ENCODE assay signal across 23 cellular contexts in genomic region chr20:10853176-10853575, GRCh38.
DNase-seq lines count a peak whose midpoint lies in the region; ATAC-seq and TF ChIP-seq lines count a peak whose summit lies in the region.
"Had no signal": no experiment of that assay in that cellular context is flagged by ENCODE, and none has a peak within 500 bp of the region (broad histone marks: within the 10 kb centered on the region; RNA-seq: fewer than 3 reads in every experiment).

No MANE protein-coding gene starts in this region.

- H3K4me2 ChIP-seq in neural progenitor cell = no peak overlapping the region
- H3K4me2 ChIP-seq: GM23338 had no signal

- DNase-seq in HK-2 (ENCODE audit: unreplicated experiment) = peak; percentile 46
- DNase-seq in astrocyte of the hippocampus (ENCODE audit: low read depth, low spot score) = peak; percentile 53
- DNase-seq in neural progenitor cell (ENCODE audit: low spot score) = peak; percentile 52
- no peak for DNase-seq in NCI-H446 treated with DMSO at 0.1 percent for 48 hours (lab: John Stamatoyannopoulos, UW)
- no peak for DNase-seq in OCI-M1 (lab: John Stamatoyannopoulos, UW)
- DNase-seq in NCI-H2029 treated with DMSO at 0.1 percent for 48 hours (lab: John Stamatoyannopoulos, UW) = no peak
- DNase-seq: EL, GDM1, H9, MV-4-11, NCI-H1105, NCI-H1436 treated with DMSO at 0.1 percent for 48 hours, NCI-H187 treated with DMSO at 0.1 percent for 48 hours, NCI-H2107, NCI-H524 treated with DMSO at 0.1 percent for 48 hours, NCI-H774, PC-3, Right ventricle myocardium superior, RPMI8226 had no signal

- no peak overlapping the region for H2AFZ ChIP-seq in neural progenitor cell (replicated peaks)

- H3K4me3 ChIP-seq in neural progenitor cell = no peak overlapping the region
- H3K4me3 ChIP-seq: GM12878, GM23338, SJSA1 had no signal

- H3K4me1 ChIP-seq in neural progenitor cell = peaks cover 4% of the 10 kb centered on the region

- peaks cover 7% of the 10 kb centered on the region for H3K27me3 Mint-ChIP-seq in neural progenitor cell (ENCODE audit: insufficient read depth, low read depth)

- no peak overlapping the region for H3K9ac ChIP-seq in neural progenitor cell

- no peak for ATAC-seq in HG02610 (IDR thresholded peaks at IDR 0.05; ENCODE audit: unreplicated experiment)
- ATAC-seq: GM12878, GM23338, PC-3 had no signal

- no peaks in the 10 kb centered on the region for H3F3A ChIP-seq in neural progenitor cell (ENCODE audit: low read depth)

- no peak for TF ChIP-seq CTCF in neural progenitor cell (IDR thresholded peaks at IDR 0.05)

- H4K20me1 ChIP-seq in neural progenitor cell (ENCODE audit: low read depth) = no peaks in the 10 kb centered on the region

- H3K27me3 ChIP-seq in neural progenitor cell = no peaks in the 10 kb centered on the region
- H3K27me3 ChIP-seq: SJSA1 had no signal

- no peaks in the 10 kb centered on the region for H3K36me3 Mint-ChIP-seq in neural progenitor cell

- H3K27ac Mint-ChIP-seq in neural progenitor cell = no peak overlapping the region
- H3K27ac Mint-ChIP-seq: GM23338, H9 had no signal

- no peaks in the 10 kb centered on the region for H3K36me3 ChIP-seq in neural progenitor cell
- H3K36me3 ChIP-seq: SJSA1 had no signal

- no peak overlapping the region for H3K27ac ChIP-seq in neural progenitor cell
- H3K27ac ChIP-seq: SJSA1 had no signal

- no peak overlapping the region for H3K4me3 Mint-ChIP-seq in neural progenitor cell
- H3K4me3 Mint-ChIP-seq: GM23338, H9 had no signal

- H3K9me3 Mint-ChIP-seq in neural progenitor cell = no peaks in the 10 kb centered on the region
- H3K9me3 Mint-ChIP-seq: GM23338, H9 had no signal

- no peaks in the 10 kb centered on the region for H3K9me3 ChIP-seq in neural progenitor cell (ENCODE audit: low read depth)
- H3K9me3 ChIP-seq: SJSA1 had no signal

- H3K79me2 ChIP-seq in neural progenitor cell (ENCODE audit: low read depth) = no peaks in the 10 kb centered on the region

- peaks cover 21% of the 10 kb centered on the region for H3K4me1 Mint-ChIP-seq in neural progenitor cell

Comparison
In these comparisons a context has a peak if more than half of its experiments do, and no peak if none do; other contexts are left out.
1. DNase-seq: peak in HK-2 (single experiment), astrocyte of the hippocampus (single experiment) and neural progenitor cell (single experiment); none in NCI-H446 treated with DMSO at 0.1 percent for 48 hours (single experiment), OCI-M1 (single experiment) and NCI-H2029 treated with DMSO at 0.1 percent for 48 hours (single experiment).